Comparison of ENCODE assay signal across 1 cellular context in the genomic region with DNA sequence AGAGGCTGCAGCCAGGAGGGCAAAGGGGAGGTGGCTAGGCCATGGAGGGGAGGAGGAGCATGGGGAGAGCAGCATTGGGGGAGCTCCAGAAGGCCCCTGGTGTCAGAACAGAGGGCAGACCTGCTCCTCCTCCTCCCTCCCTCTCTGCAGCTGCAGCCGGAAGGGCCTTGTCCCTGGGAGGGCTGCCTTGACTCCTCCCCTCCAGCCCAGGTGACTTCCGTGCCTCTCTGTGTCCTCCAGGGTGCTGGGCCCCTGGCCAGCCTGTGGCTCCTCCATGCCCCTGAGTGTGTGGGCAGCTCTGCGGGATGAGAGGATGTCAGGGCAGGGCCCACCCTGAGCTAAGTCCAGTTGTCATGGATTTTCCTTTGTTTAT.
TF ChIP-seq lines count a peak whose summit lies in the region.

No MANE protein-coding gene starts in this region.

TF ChIP-seq in HepG2, 621 proteins besides CTCF, POLR2A, EP300 and RAD21 (continued from another document):
- no peak for TF ChIP-seq ZNF740 (CRISPR knock-in tag; IDR thresholded peaks at IDR 0.05)
- peak; percentile 31; the same call in 1 of the 2 replicates for TF ChIP-seq POGZ (CRISPR knock-in tag; IDR thresholded peaks at IDR 0.05)
- TF ChIP-seq MZF1 (CRISPR knock-in tag; IDR thresholded peaks at IDR 0.05; ENCODE audit: borderline replicate concordance) = no peak
- no peak for TF ChIP-seq ZC3H13 (CRISPR knock-in tag; IDR thresholded peaks at IDR 0.05)
- TF ChIP-seq RARA (CRISPR knock-in tag; IDR thresholded peaks at IDR 0.05) = no peak
- no peak for TF ChIP-seq KMT2A (CRISPR knock-in tag; IDR thresholded peaks at IDR 0.05)
- no peak for TF ChIP-seq KMT2B (CRISPR knock-in tag; IDR thresholded peaks at IDR 0.05)
- no peak for TF ChIP-seq SNAPC5 (CRISPR knock-in tag; IDR thresholded peaks at IDR 0.05; ENCODE audit: borderline replicate concordance)
- no peak for TF ChIP-seq ZMYM4 (CRISPR knock-in tag; IDR thresholded peaks at IDR 0.05)
- TF ChIP-seq CBX2 (IDR thresholded peaks at IDR 0.05; ENCODE audit: low read depth, low read length) = no peak
- no peak for TF ChIP-seq CBX2 (CRISPR knock-in tag; IDR thresholded peaks at IDR 0.05; ENCODE audit: low read depth)
- TF ChIP-seq PPARG (CRISPR knock-in tag; conservative IDR thresholded peaks at IDR 0.05) = peak; percentile 55; the same call in 1 of the 2 replicates
- peak; percentile 68; the same call in 1 of the 2 replicates for TF ChIP-seq TFAP4 (IDR thresholded peaks at IDR 0.05; ENCODE audit: borderline replicate concordance, low read depth)
- no peak for TF ChIP-seq CBFB (CRISPR knock-in tag; IDR thresholded peaks at IDR 0.05)
- no peak for TF ChIP-seq RFXANK (CRISPR knock-in tag; IDR thresholded peaks at IDR 0.05)
- TF ChIP-seq ZBTB1 (CRISPR knock-in tag; IDR thresholded peaks at IDR 0.05; ENCODE audit: borderline replicate concordance) = no peak
- peak; percentile 29; the same call in 1 of the 2 replicates for TF ChIP-seq KDM2A (CRISPR knock-in tag; IDR thresholded peaks at IDR 0.05; ENCODE audit: borderline replicate concordance, low read depth)
